11 cellular contexts compared by ENCODE assay signal in genomic region chr20:38418509-38419204, GRCh38. TPM values are rescaled to one million over a fixed set of nuclear protein-coding genes. Genes with fewer than 3 reads are reported as not detected.
DNase-seq lines count a peak whose midpoint lies in the region; ATAC-seq and TF ChIP-seq lines count a peak whose summit lies in the region.
"Had no signal": no experiment of that assay in that cellular context is flagged by ENCODE, and none has a peak within 500 bp of the region (broad histone marks: within the 10 kb centered on the region; RNA-seq: fewer than 3 reads in every experiment).

No MANE protein-coding gene starts in this region.

- H3K4me1 ChIP-seq in DND-41 (ENCODE audit: insufficient read depth, low read length), result no peaks in the 10 kb centered on the region

- H3K36me3 Mint-ChIP-seq in naive thymus-derived CD8-positive, alpha-beta T cell, result peaks cover 10 to 88% (median 36%) of the 10 kb centered on the region in 3 donors

- peak overlapping the region in 6 of 10 donors; percentile 38 to 82 (median 52) for H3K27ac Mint-ChIP-seq in naive thymus-derived CD8-positive, alpha-beta T cell
- H3K27ac Mint-ChIP-seq: activated T-helper 1 cell treated with anti-CD3 and anti-CD28 coated beads, Interleukin-12 subunit alpha, Interleukin-12 subunit beta, Interleukin-2, Interleukin-4 antibody, amounts not matched to agents 30 ng/mL and 10 ng/mL and 1 ng/mL, durations not matched to agents 14 hours and 24 hours and 36 hours had no signal

- no peak overlapping the region for H3K4me3 Mint-ChIP-seq in naive thymus-derived CD8-positive, alpha-beta T cell
- H3K4me3 Mint-ChIP-seq: activated T-helper 1 cell treated with anti-CD3 and anti-CD28 coated beads, Interleukin-12 subunit alpha, Interleukin-12 subunit beta, Interleukin-2, Interleukin-4 antibody, amounts not matched to agents 30 ng/mL and 10 ng/mL and 1 ng/mL, durations not matched to agents 14 hours and 24 hours and 36 hours; naive B cell had no signal

- peaks cover 0 to 4% (median 0%) of the 10 kb centered on the region in 9 donors for H3K9me3 Mint-ChIP-seq in naive thymus-derived CD8-positive, alpha-beta T cell
- H3K9me3 Mint-ChIP-seq: activated T-helper 1 cell treated with anti-CD3 and anti-CD28 coated beads, Interleukin-12 subunit alpha, Interleukin-12 subunit beta, Interleukin-2, Interleukin-4 antibody, amounts not matched to agents 30 ng/mL and 10 ng/mL and 1 ng/mL, durations not matched to agents 14 hours and 24 hours and 36 hours had no signal

- H3K4me3 ChIP-seq in DND-41 (ENCODE audit: low read depth in 1 of 2, low read length in 2 of 2), result no peak overlapping the region

- no peak overlapping the region for H2AFZ ChIP-seq in DND-41 (ENCODE audit: low read depth, low read length)

- H3K27me3 ChIP-seq in DND-41 (ENCODE audit: insufficient read depth, low read length, poor library complexity), result no peaks in the 10 kb centered on the region

- peaks cover 18% of the 10 kb centered on the region; the same call in 1 of the 2 replicates for H3K79me2 ChIP-seq in DND-41 (ENCODE audit: insufficient read depth, low read length)

- peaks cover 46% of the 10 kb centered on the region for H4K20me1 ChIP-seq in DND-41 (ENCODE audit: insufficient read depth, low read length)

- H3K9ac ChIP-seq in DND-41 (ENCODE audit: low read depth, low read length), result no peak overlapping the region

- no peak for TF ChIP-seq CTCF in DND-41 (IDR thresholded peaks at IDR 0.05; ENCODE audit: borderline replicate concordance, extremely low read depth, low read length, poor library complexity, severe bottlenecking)

- H3K36me3 ChIP-seq in DND-41 (ENCODE audit: insufficient read depth, low read length), result peaks cover 78% of the 10 kb centered on the region

- H3K9me3 ChIP-seq in DND-41 (ENCODE audit: insufficient read depth, low read length, severe bottlenecking), result no peaks in the 10 kb centered on the region

- no peak overlapping the region for H3K27ac ChIP-seq in DND-41 (ENCODE audit: low read length)
- H3K27ac ChIP-seq: epithelial cell of prostate had no signal

- H3K4me1 Mint-ChIP-seq in naive thymus-derived CD8-positive, alpha-beta T cell, result peaks cover 2 to 14% (median 7%) of the 10 kb centered on the region in 4 donors

- DNase-seq in DND-41 (no peak), NCI-H2196 treated with DMSO at 0.1 percent for 48 hours (lab: John Stamatoyannopoulos, UW; ENCODE audit: unreplicated experiment) (peak; percentile 16), islet precursor cell (no peak), NCI-H128 (lab: John Stamatoyannopoulos, UW; ENCODE audit: unreplicated experiment) (no peak)
- DNase-seq in naive thymus-derived CD8-positive, alpha-beta T cell, result no peak
- DNase-seq in stimulated activated naive CD4-positive, alpha-beta T cell (lab: John Stamatoyannopoulos, UW), result no peak
- DNase-seq: naive B cell had no signal

- no peaks in the 10 kb centered on the region for H3K27me3 Mint-ChIP-seq in naive thymus-derived CD8-positive, alpha-beta T cell
- H3K27me3 Mint-ChIP-seq: naive B cell had no signal

- POLR2A ChIA-PET in naive thymus-derived CD8-positive, alpha-beta T cell (lab: Charles Lee), result no interaction called here

- H3K4me2 ChIP-seq in DND-41 (ENCODE audit: insufficient read depth, low read length), result no peak overlapping the region

- ATAC-seq in DND-41 (ENCODE audit: insufficient read depth, low read depth) (peak; percentile 26), esophagus mucosa (peak; percentile 22), HG02571 (IDR thresholded peaks at IDR 0.05; ENCODE audit: unreplicated experiment) (no peak)
- peak in 1 of 2 donors; percentile 26 for ATAC-seq in naive thymus-derived CD8-positive, alpha-beta T cell

RNA-seq across cellular contexts. Expression of gene SNHG17, which starts 16.5 kb away (rescaled TPM):
- total RNA-seq in esophagus mucosa, result 32.2 TPM
- 10 to 100 TPM; 75.3 to 78.2 TPM for total RNA-seq in naive thymus-derived CD8-positive, alpha-beta T cell
- polyA plus RNA-seq in naive thymus-derived CD8-positive, alpha-beta T cell, result 100 to 1,000 TPM in 1 of 3 donors, 10 to 100 TPM in 2; 33.8 to 127 (median 57.0) TPM

RNA-seq across cellular contexts. Expression of gene RALGAPB, which starts 54.0 kb away (rescaled TPM):
- 19.8 TPM for total RNA-seq in esophagus mucosa
- 10 to 100 TPM; 49.7 to 56.2 TPM for total RNA-seq in naive thymus-derived CD8-positive, alpha-beta T cell
- 10 to 100 TPM in 1 of 3 donors, 1 to 10 TPM in 2; 8.8 to 13.8 (median 9.3) TPM for polyA plus RNA-seq in naive thymus-derived CD8-positive, alpha-beta T cell
